ENCODE assay signal across 11 cellular contexts in the genomic region with DNA sequence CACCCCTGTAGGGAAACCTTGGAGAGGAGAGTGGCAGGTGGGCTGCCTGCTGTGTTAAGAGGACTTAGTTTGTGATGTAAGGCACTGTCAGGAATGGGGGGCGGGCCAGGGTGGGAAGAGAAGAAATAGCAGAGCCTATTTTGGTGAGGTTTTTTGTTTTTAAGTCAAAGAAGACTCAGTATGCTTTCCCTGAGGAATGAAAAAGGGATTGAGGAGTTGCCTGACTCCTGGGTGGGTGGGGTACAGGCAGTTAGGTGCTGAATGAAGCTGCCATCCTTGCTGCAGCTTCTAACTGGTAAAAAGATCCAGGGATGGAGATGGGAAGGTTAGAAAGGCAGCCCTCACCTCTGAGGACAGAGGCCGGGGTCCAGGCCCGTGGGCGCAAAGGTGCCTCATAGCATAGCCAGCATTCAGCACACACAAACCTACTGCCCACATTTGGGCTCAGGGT. TPM values are rescaled to one million over a fixed set of nuclear protein-coding genes. Genes with fewer than 3 reads are reported as not detected.
DNase-seq lines count a peak whose midpoint lies in the region; ATAC-seq and TF ChIP-seq lines count a peak whose summit lies in the region.
"Had no signal": no experiment of that assay in that cellular context is flagged by ENCODE, and none has a peak within 500 bp of the region (broad histone marks: within the 10 kb centered on the region; RNA-seq: fewer than 3 reads in every experiment).

No MANE protein-coding gene starts in this region.

- H3K36me3 Mint-ChIP-seq in endodermal cell (ENCODE audit: low read depth), result peaks cover 51% of the 10 kb centered on the region

- peaks cover 69% of the 10 kb centered on the region for H3K36me3 ChIP-seq in endodermal cell (ENCODE audit: control insufficient read depth, insufficient read depth, low read length)
- peaks cover 0 to 52% of the 10 kb centered on the region in 2 donors for H3K36me3 ChIP-seq in psoas muscle (ENCODE audit: insufficient read depth in 1 of 2, low read depth in 1 of 2)
- peaks cover 0 to 2% of the 10 kb centered on the region in 2 donors for H3K36me3 ChIP-seq in aorta (ENCODE audit: control insufficient read depth in 1 of 2, insufficient read depth in 2 of 2, low read length in 1 of 2)

- no peaks in the 10 kb centered on the region for H3K27me3 ChIP-seq in endodermal cell (ENCODE audit: control insufficient read depth, insufficient read depth, low read length, poor library complexity, severe bottlenecking)
- H3K27me3 ChIP-seq in psoas muscle (ENCODE audit: insufficient read depth in 3 of 3, low read length in 2 of 3), result no peaks in the 10 kb centered on the region
- no peaks in the 10 kb centered on the region for H3K27me3 ChIP-seq in aorta (ENCODE audit: control insufficient read depth in 1 of 2, insufficient read depth in 2 of 2, low read length in 1 of 2)
- H3K27me3 ChIP-seq: MG63 had no signal

- H3K9me3 ChIP-seq in endodermal cell (ENCODE audit: control insufficient read depth, low read length) (no peaks in the 10 kb centered on the region), psoas muscle (no peaks in the 10 kb centered on the region), aorta (ENCODE audit: control insufficient read depth, low read length) (no peaks in the 10 kb centered on the region)
- H3K9me3 ChIP-seq: MG63 had no signal

- H3K4me3 ChIP-seq in endodermal cell (ENCODE audit: low read length), result no peak overlapping the region
- no peak overlapping the region for H3K4me3 ChIP-seq in psoas muscle
- no peak overlapping the region for H3K4me3 ChIP-seq in aorta (ENCODE audit: low read length in 2 of 2)
- H3K4me3 ChIP-seq: MG63 had no signal

- H3K4me1 ChIP-seq in endodermal cell (ENCODE audit: control insufficient read depth, insufficient read depth, low read length) (peaks cover 15% of the 10 kb centered on the region), psoas muscle (peaks cover 67% of the 10 kb centered on the region), aorta (ENCODE audit: control insufficient read depth in 1 of 2, insufficient read depth in 2 of 2, low read length in 2 of 2) (peaks cover 6 to 7% of the 10 kb centered on the region in 2 donors)

- no peak for TF ChIP-seq CTCF in endodermal cell (conservative IDR thresholded peaks at IDR 0.05)
- TF ChIP-seq CTCF in psoas muscle (IDR thresholded peaks at IDR 0.05), result no peak

- H3K4me1 Mint-ChIP-seq in endodermal cell, result peaks cover 14% of the 10 kb centered on the region

- H3K9me3 Mint-ChIP-seq in endodermal cell, result no peaks in the 10 kb centered on the region

- 94 to 99% methylated on average over 4 of the region's 4 CpGs for WGBS in endodermal cell (ENCODE audit: insufficient coverage in 1 of 2, insufficient read length in 1 of 2), 2 experiments
- 78 to 91% (median 82%) methylated on average over 4 of the region's 4 CpGs for WGBS in psoas muscle, 3 donors
- 78 to 84% methylated on average over 4 of the region's 4 CpGs for WGBS in aorta, 2 donors

- peak overlapping the region; percentile 33 for H3K27ac Mint-ChIP-seq in endodermal cell

- H3K27me3 Mint-ChIP-seq in endodermal cell (ENCODE audit: insufficient read depth), result no peaks in the 10 kb centered on the region

- intact Hi-C loops in cardiac septum (cut with DNase I) (no loop called here), Right ventricle myocardium superior (cut with DNase I) (no loop called here), psoas muscle (cut with DNase I) (no loop called here), aorta (cut with DNase I) (loop anchor here in 1 of 2 donors (2.0 to 10.0 kb wide), 4 partner anchors 72 to 240 kb away; a partner anchor contains a TSS)

- ATAC-seq in Right ventricle myocardium superior (ENCODE audit: poor library complexity), result no peak
- ATAC-seq in psoas muscle, result no peak
- no peak for ATAC-seq in aorta (ENCODE audit: low FRiP score)

- no peak overlapping the region for H3K4me3 Mint-ChIP-seq in endodermal cell

- DNase-seq in cardiac septum (ENCODE audit: low spot score) (peak; percentile 61), Right ventricle myocardium superior (no peak), endodermal cell (peak; percentile 27), psoas muscle (peak in 1 of 2 donors; percentile 28), aorta (no peak), NCI-H2107 treated with DMSO at 0.1 percent for 48 hours (lab: John Stamatoyannopoulos, UW; ENCODE audit: unreplicated experiment) (no peak), NCI-H1092 treated with DMSO at 0.1 percent for 48 hours (lab: John Stamatoyannopoulos, UW) (no peak), A172 (ENCODE audit: low spot score) (no peak)
- DNase-seq: activated T-cell treated with anti-CD3 and anti-CD28 coated beads for 4 hours, MG63, NCI-H446 treated with DMSO at 0.1 percent for 48 hours had no signal

- H3K27ac ChIP-seq in endodermal cell (ENCODE audit: low read depth, low read length) (no peak overlapping the region), psoas muscle (peak overlapping the region; percentile 71), aorta (ENCODE audit: low read depth in 1 of 2, low read length in 2 of 2) (peak overlapping the region; percentile 68 to 87)

- H3K9ac ChIP-seq in endodermal cell (ENCODE audit: extremely low read depth, low read length, poor library complexity, severe bottlenecking), result no peak overlapping the region

RNA-seq across cellular contexts. Expression of a gene that starts 37.9 kb away (rescaled TPM):
- total RNA-seq in cardiac septum, result 66.6 TPM
- total RNA-seq in Right ventricle myocardium superior, result 45.0 TPM
- 100 to 1,000 TPM; 227 to 257 TPM for total RNA-seq in endodermal cell
- 283 TPM for polyA plus RNA-seq in endodermal cell (2013, experiment 1 of 2)
- polyA plus RNA-seq in endodermal cell (2013, experiment 2 of 2), result 237 TPM
- 10 to 100 TPM; 21.7 to 43.1 (median 28.0) TPM for total RNA-seq in psoas muscle
- polyA plus RNA-seq in psoas muscle, result 10 to 100 TPM; 16.0 to 26.0 (median 19.7) TPM
- 100 to 1,000 TPM in 1 of 2 donors, 10 to 100 TPM in 1; 96.3 to 148 TPM for total RNA-seq in aorta
- 10 to 100 TPM; 17.9 to 52.5 TPM for polyA plus RNA-seq in aorta
- total RNA-seq in A172 (2014; rRNA removed; shearing (Covaris generic)), result 79.6 and 82.9 TPM in 2 replicates

Comparison
In these comparisons a context has a peak if more than half of its experiments do, and no peak if none do; other contexts are left out.
1. DNase-seq: peak in cardiac septum (single experiment) and endodermal cell (single experiment); none in Right ventricle myocardium superior (single experiment), aorta (0 of 2), NCI-H2107 treated with DMSO at 0.1 percent for 48 hours (single experiment), NCI-H1092 treated with DMSO at 0.1 percent for 48 hours (single experiment) and A172 (single experiment).